Comparison of ENCODE assay signal across 8 cellular contexts in the genomic region with DNA sequence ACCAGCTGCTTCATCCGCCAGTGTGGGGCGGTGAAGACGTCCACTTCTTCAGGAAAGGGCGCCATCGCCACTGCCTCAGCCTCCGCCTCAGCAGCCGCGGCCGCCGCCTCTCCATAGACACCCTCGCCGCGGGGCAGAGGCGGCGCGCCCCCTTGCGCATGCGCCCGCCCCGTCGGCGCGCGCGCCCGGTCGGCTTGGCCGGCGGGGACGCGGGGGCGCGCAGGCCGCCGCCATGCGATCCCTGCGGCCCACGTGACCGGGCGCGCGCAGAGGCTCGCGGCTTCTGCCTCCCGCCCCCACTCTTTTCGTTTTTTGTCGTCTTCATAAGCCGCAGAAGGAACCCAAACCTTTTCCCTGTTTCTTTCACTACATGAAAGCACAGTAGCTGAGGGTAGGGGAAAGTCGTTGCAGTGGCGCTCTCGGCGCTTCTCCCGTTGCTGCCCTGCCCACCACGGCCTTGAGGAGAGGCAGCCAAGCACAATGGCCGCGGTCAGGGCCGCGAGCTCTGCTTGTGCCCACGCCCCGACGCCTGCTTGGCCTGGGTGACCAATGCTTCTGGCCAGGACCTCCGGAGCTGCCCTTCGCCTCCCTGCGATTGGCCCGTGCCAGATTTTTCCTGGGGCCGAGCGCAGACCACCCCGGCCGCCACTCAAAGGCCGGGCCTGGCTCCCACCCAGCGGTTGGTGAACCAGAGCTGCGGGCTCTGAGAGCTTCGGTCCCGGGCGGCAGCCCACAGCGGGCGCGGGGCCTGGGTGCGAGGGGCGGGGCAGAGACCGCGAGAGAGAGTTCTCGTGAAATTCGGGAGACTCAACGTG. TPM values are rescaled to one million over a fixed set of nuclear protein-coding genes. Genes with fewer than 3 reads are reported as not detected.
DNase-seq lines count a peak whose midpoint lies in the region; ATAC-seq, FAIRE-seq and TF ChIP-seq lines count a peak whose summit lies in the region.

A gene with protein sequence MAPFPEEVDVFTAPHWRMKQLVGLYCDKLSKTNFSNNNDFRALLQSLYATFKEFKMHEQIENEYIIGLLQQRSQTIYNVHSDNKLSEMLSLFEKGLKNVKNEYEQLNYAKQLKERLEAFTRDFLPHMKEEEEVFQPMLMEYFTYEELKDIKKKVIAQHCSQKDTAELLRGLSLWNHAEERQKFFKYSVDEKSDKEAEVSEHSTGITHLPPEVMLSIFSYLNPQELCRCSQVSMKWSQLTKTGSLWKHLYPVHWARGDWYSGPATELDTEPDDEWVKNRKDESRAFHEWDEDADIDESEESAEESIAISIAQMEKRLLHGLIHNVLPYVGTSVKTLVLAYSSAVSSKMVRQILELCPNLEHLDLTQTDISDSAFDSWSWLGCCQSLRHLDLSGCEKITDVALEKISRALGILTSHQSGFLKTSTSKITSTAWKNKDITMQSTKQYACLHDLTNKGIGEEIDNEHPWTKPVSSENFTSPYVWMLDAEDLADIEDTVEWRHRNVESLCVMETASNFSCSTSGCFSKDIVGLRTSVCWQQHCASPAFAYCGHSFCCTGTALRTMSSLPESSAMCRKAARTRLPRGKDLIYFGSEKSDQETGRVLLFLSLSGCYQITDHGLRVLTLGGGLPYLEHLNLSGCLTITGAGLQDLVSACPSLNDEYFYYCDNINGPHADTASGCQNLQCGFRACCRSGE (minus strand): TSS at position 135 of the 815 bp plus-strand sequence. CDS start 70 bp downstream, at position 65.

- H3K36me3 ChIP-seq in left ventricle myocardium inferior: no peaks in the 10 kb centered on the region

- FAIRE-seq in GM12891 (lab: Jason Lieb, UNC) (peak; percentile 89), urothelium cell line (lab: Jason Lieb, UNC) (no peak)

- intact Hi-C loops in T-helper 1 cell treated with Interleukin-12 subunit alpha and Interleukin-12 subunit beta and Interleukin-4 antibody, amounts not matched to agents 30 ng/mL and 1 ng/mL, for 36 hours (cut with micrococcal nuclease): loop anchor here (1.0 to 2.0 kb wide), 5 partner anchors 26 to 653 kb away; a partner anchor contains a TSS
- intact Hi-C loops in left ventricle myocardium inferior (cut with micrococcal nuclease): no loop called here

- peak; percentile 78; the same call in 1 of the 2 replicates for TF ChIP-seq POLR2A in GM12891 (IDR thresholded peaks at IDR 0.05; ENCODE audit: low read depth, low read length)

- H3K9me3 ChIP-seq in left ventricle myocardium inferior (replicated peaks): no peaks in the 10 kb centered on the region

- TF ChIP-seq CTCF in left ventricle myocardium inferior (IDR thresholded peaks at IDR 0.05; ENCODE audit: borderline replicate concordance): no peak

- peaks cover 52% of the 10 kb centered on the region for H3K4me1 ChIP-seq in left ventricle myocardium inferior

- H3K4me3 ChIP-seq in left ventricle myocardium inferior: peak within 1 kb of the TSS; percentile 82

- no peaks in the 10 kb centered on the region for H3K27me3 ChIP-seq in left ventricle myocardium inferior (ENCODE audit: low read depth)

- peak; percentile 63 for ATAC-seq in HG02623 (IDR thresholded peaks at IDR 0.05; ENCODE audit: unreplicated experiment)

- peak within 1 kb of the TSS; percentile 99 for H3K27ac ChIP-seq in left ventricle myocardium inferior (replicated peaks)

- peak; percentile 88 for DNase-seq in GM12891 (ENCODE audit: insufficient read length, low spot score)
- peak; percentile 77 for DNase-seq in NCI-H1092 treated with DMSO at 0.1 percent for 48 hours (lab: John Stamatoyannopoulos, UW)
- peak; percentile 80 for DNase-seq in amniotic epithelial cell (ENCODE audit: low read depth)
- DNase-seq in left ventricle myocardium inferior: peak; percentile 82
- peak; percentile 48 for DNase-seq in pulmonary artery endothelial cell (ENCODE audit: low read depth, low spot score)
- peak; percentile 91 for DNase-seq in urothelium cell line (ENCODE audit: low spot score)

TF ChIP-seq in GM12891, 5 proteins besides CTCF, POLR2A, EP300 and RAD21:
- peak; percentile 8; the same call in 1 of the 2 replicates for TF ChIP-seq POU2F2 (IDR thresholded peaks at IDR 0.05; ENCODE audit: low read depth, low read length)
- TF ChIP-seq PAX5 (IDR thresholded peaks at IDR 0.05; ENCODE audit: insufficient read depth, low read length, severe bottlenecking): no peak
- TF ChIP-seq POLR2AphosphoS5 (IDR thresholded peaks at IDR 0.05; ENCODE audit: low read depth, low read length): peak; percentile 82
- no peak for TF ChIP-seq SPI1 (IDR thresholded peaks at IDR 0.05; ENCODE audit: low read depth, low read length)
- TF ChIP-seq TAF1 (IDR thresholded peaks at IDR 0.05; ENCODE audit: low read depth, low read length): peak; percentile 56; the same call in 1 of the 2 replicates
TF ChIP-seq in GM12891: peak in this region for 3.

RNA-seq across cellular contexts. Expression of the gene that starts here (rescaled TPM):
- 18.7 TPM for polyA plus RNA-seq in GM12891 (2012; ENCODE audit: low read depth, missing spikeins)
- 34.9 and 37.5 TPM in 2 replicates for total RNA-seq in T-helper 1 cell treated with Interleukin-12 subunit alpha and Interleukin-12 subunit beta and Interleukin-4 antibody, amounts not matched to agents 30 ng/mL and 1 ng/mL, for 36 hours
- total RNA-seq in left ventricle myocardium inferior: 91.6 TPM
- 71.3 and 149 TPM in 2 replicates for total RNA-seq in pulmonary artery endothelial cell

Comparison
In these comparisons a context has a peak if more than half of its experiments do, and no peak if none do; other contexts are left out.
1. Peak in every context shown above with its lines: DNase-seq, ATAC-seq, H3K4me3 ChIP-seq and H3K27ac ChIP-seq.